ENCODE assay signal across 1 cellular context in genomic region chr19:16572332-16573211, GRCh38.
TF ChIP-seq lines count a peak whose summit lies in the region.

Gene SLC35E1 (minus strand): TSS chr19:16572415. CDS start chr19:16572364, 51 bp downstream.

TF ChIP-seq in HEK293, 187 proteins besides CTCF, POLR2A, EP300 and RAD21 (continued from another document and continues in another):
- TF ChIP-seq, protein P1, sequence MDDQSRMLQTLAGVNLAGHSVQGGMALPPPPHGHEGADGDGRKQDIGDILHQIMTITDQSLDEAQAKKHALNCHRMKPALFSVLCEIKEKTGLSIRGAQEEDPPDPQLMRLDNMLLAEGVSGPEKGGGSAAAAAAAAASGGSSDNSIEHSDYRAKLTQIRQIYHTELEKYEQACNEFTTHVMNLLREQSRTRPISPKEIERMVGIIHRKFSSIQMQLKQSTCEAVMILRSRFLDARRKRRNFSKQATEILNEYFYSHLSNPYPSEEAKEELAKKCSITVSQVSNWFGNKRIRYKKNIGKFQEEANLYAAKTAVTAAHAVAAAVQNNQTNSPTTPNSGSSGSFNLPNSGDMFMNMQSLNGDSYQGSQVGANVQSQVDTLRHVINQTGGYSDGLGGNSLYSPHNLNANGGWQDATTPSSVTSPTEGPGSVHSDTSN (CRISPR knock-in tag; IDR thresholded peaks at IDR 0.05): no peak
- TF ChIP-seq ZNF501 (tag by site-specific recombination; IDR thresholded peaks at IDR 0.05): 0 out of 2 replicates have a peak, but pooled peaks have one; percentile 59
- no peak for TF ChIP-seq ZNF670 (tag by site-specific recombination; IDR thresholded peaks at IDR 0.05; ENCODE audit: low read depth)
- no peak for TF ChIP-seq ZNF768 (tag by site-specific recombination; IDR thresholded peaks at IDR 0.05)
- no peak for TF ChIP-seq YY2 (tag by site-specific recombination; IDR thresholded peaks at IDR 0.05)
- TF ChIP-seq ZNF843 (tag by site-specific recombination; IDR thresholded peaks at IDR 0.05): peak; percentile 20; the same call in 1 of the 2 replicates
- TF ChIP-seq ZNF416 (tag by site-specific recombination; IDR thresholded peaks at IDR 0.05): no peak
- peak; percentile 65; the same call in 1 of the 2 replicates for TF ChIP-seq KLF17 (tag by site-specific recombination; IDR thresholded peaks at IDR 0.05)
- peak; percentile 77 for TF ChIP-seq KLF9 (tag by site-specific recombination; IDR thresholded peaks at IDR 0.05; ENCODE audit: low read depth)
- TF ChIP-seq ZNF560 (tag by site-specific recombination; IDR thresholded peaks at IDR 0.05; ENCODE audit: borderline replicate concordance): no peak
- TF ChIP-seq ZFHX2 (tag by site-specific recombination; conservative IDR thresholded peaks at IDR 0.05): peak; percentile 92
- TF ChIP-seq ZNF639 (tag by site-specific recombination; IDR thresholded peaks at IDR 0.05): 0 out of 2 replicates have a peak, but pooled peaks have one; percentile 49
- TF ChIP-seq GLI4 (tag by site-specific recombination; IDR thresholded peaks at IDR 0.05): no peak
- no peak for TF ChIP-seq ZNF704 (tag by site-specific recombination; IDR thresholded peaks at IDR 0.05)
- TF ChIP-seq ZNF398 (tag by site-specific recombination; IDR thresholded peaks at IDR 0.05): no peak
- no peak for TF ChIP-seq ZNF175 (tag by site-specific recombination; IDR thresholded peaks at IDR 0.05)
- TF ChIP-seq ZNF664 (tag by site-specific recombination; IDR thresholded peaks at IDR 0.05): no peak
- no peak for TF ChIP-seq PRDM4 (tag by site-specific recombination; IDR thresholded peaks at IDR 0.05)
- TF ChIP-seq OSR2 (tag by site-specific recombination; IDR thresholded peaks at IDR 0.05): peak; percentile 74
- no peak for TF ChIP-seq ZSCAN23 (tag by site-specific recombination; IDR thresholded peaks at IDR 0.05)
- TF ChIP-seq ZBTB20 (tag by site-specific recombination; IDR thresholded peaks at IDR 0.05): no peak; the same call in 1 of the 2 replicates
- TF ChIP-seq KLF10 (tag by site-specific recombination; IDR thresholded peaks at IDR 0.05): peak; percentile 68
- no peak for TF ChIP-seq MZF1 (tag by site-specific recombination; IDR thresholded peaks at IDR 0.05; ENCODE audit: borderline replicate concordance)
- no peak for TF ChIP-seq TRIM28 (IDR thresholded peaks at IDR 0.05; ENCODE audit: borderline replicate concordance, low read length)
- no peak for TF ChIP-seq RBAK (tag by site-specific recombination; IDR thresholded peaks at IDR 0.05)
- peak; percentile 49; the same call in 1 of the 2 replicates for TF ChIP-seq ZNF692 (tag by site-specific recombination; IDR thresholded peaks at IDR 0.05)
- TF ChIP-seq ZBTB6 (tag by site-specific recombination; IDR thresholded peaks at IDR 0.05): peak; percentile 45; the same call in 1 of the 2 replicates
- TF ChIP-seq ZNF830 (tag by site-specific recombination; IDR thresholded peaks at IDR 0.05; ENCODE audit: low read depth): no peak
- TF ChIP-seq, protein P2, sequence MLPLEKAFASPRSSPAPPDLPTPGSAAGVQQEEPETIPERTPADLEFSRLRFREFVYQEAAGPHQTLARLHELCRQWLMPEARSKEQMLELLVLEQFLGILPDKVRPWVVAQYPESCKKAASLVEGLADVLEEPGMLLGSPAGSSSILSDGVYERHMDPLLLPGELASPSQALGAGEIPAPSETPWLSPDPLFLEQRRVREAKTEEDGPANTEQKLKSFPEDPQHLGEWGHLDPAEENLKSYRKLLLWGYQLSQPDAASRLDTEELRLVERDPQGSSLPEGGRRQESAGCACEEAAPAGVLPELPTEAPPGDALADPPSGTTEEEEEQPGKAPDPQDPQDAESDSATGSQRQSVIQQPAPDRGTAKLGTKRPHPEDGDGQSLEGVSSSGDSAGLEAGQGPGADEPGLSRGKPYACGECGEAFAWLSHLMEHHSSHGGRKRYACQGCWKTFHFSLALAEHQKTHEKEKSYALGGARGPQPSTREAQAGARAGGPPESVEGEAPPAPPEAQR (tag by site-specific recombination; IDR thresholded peaks at IDR 0.05): no peak
- TF ChIP-seq ZFP3 (tag by site-specific recombination; IDR thresholded peaks at IDR 0.05; ENCODE audit: low read depth): no peak
- no peak for TF ChIP-seq IKZF3 (tag by site-specific recombination; IDR thresholded peaks at IDR 0.05)
- TF ChIP-seq ZNF792 (tag by site-specific recombination; IDR thresholded peaks at IDR 0.05): 0 out of 2 replicates have a peak, but pooled peaks have one; percentile 12
- no peak for TF ChIP-seq PRDM1 (tag by site-specific recombination; IDR thresholded peaks at IDR 0.05)
- no peak for TF ChIP-seq ZNF366 (tag by site-specific recombination; conservative IDR thresholded peaks at IDR 0.05)
- TF ChIP-seq ZNF121 (tag by site-specific recombination; IDR thresholded peaks at IDR 0.05): no peak
- TF ChIP-seq PRDM6 (tag by site-specific recombination; IDR thresholded peaks at IDR 0.05): no peak
- TF ChIP-seq, protein P3, sequence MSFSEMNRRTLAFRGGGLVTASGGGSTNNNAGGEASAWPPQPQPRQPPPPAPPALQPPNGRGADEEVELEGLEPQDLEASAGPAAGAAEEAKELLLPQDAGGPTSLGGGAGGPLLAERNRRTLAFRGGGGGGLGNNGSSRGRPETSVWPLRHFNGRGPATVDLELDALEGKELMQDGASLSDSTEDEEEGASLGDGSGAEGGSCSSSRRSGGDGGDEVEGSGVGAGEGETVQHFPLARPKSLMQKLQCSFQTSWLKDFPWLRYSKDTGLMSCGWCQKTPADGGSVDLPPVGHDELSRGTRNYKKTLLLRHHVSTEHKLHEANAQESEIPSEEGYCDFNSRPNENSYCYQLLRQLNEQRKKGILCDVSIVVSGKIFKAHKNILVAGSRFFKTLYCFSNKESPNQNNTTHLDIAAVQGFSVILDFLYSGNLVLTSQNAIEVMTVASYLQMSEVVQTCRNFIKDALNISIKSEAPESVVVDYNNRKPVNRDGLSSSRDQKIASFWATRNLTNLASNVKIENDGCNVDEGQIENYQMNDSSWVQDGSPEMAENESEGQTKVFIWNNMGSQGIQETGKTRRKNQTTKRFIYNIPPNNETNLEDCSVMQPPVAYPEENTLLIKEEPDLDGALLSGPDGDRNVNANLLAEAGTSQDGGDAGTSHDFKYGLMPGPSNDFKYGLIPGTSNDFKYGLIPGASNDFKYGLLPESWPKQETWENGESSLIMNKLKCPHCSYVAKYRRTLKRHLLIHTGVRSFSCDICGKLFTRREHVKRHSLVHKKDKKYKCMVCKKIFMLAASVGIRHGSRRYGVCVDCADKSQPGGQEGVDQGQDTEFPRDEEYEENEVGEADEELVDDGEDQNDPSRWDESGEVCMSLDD (tag by site-specific recombination; IDR thresholded peaks at IDR 0.05): no peak
- TF ChIP-seq, protein P4, sequence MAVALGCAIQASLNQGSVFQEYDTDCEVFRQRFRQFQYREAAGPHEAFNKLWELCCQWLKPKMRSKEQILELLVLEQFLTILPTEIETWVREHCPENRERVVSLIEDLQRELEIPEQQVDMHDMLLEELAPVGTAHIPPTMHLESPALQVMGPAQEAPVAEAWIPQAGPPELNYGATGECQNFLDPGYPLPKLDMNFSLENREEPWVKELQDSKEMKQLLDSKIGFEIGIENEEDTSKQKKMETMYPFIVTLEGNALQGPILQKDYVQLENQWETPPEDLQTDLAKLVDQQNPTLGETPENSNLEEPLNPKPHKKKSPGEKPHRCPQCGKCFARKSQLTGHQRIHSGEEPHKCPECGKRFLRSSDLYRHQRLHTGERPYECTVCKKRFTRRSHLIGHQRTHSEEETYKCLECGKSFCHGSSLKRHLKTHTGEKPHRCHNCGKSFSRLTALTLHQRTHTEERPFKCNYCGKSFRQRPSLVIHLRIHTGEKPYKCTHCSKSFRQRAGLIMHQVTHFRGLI (tag by site-specific recombination; IDR thresholded peaks at IDR 0.05): no peak
- TF ChIP-seq ZNF654 (tag by site-specific recombination; IDR thresholded peaks at IDR 0.05; ENCODE audit: low read depth): no peak
